9 cellular contexts compared by ENCODE assay signal in the genomic region with DNA sequence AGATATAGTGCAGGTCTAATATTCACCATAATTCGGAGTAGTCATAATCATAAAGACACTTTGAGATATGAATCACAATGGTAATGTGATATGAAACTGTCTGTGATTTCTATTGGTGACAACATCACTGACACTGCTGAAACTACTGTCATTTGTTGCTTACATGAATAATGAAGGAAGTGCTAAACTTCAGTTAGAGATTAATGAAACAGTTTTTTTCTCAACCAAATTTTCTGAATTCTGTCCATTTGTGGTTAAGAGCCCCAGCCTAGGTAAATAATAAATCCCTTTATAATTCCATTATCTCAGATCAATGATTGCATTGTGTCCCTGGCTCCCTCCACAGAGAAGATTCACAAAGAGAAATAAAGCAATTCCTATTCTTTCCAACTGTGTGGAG.
DNase-seq lines count a peak whose midpoint lies in the region; ATAC-seq and TF ChIP-seq lines count a peak whose summit lies in the region.
"Had no signal": no experiment of that assay in that cellular context is flagged by ENCODE, and none has a peak within 500 bp of the region (broad histone marks: within the 10 kb centered on the region; RNA-seq: fewer than 3 reads in every experiment).

No MANE protein-coding gene starts in this region.

- in situ Hi-C loops in SK-MEL-5 (cut with HindIII; ENCODE audit: low pct_unique_long_range_greater_than_20kb, low sequenced_read_pairs), result no loop called here

- ATAC-seq in HG02798 (IDR thresholded peaks at IDR 0.05; ENCODE audit: poor library complexity, unreplicated experiment), result peak; percentile 76
- no peak for ATAC-seq in heart right ventricle

- TF ChIP-seq CTCF in type B pancreatic cell (conservative IDR thresholded peaks at IDR 0.05) (no peak), heart right ventricle (IDR thresholded peaks at IDR 0.05) (no peak)

- intact Hi-C loops in heart right ventricle (cut with DNase I), result loop anchor here in 2 of 10 donors (5.0 to 10.0 kb wide), 2 partner anchors 62 to 125 kb away; partner anchors contain the start of gene HIVEP2 (in 1 of the 2)

- no peak for DNase-seq in activated naive CD4-positive, alpha-beta T cell treated with anti-CD3 and anti-CD28 coated beads, Interleukin-2, amount 50 U/mL, for 16 hours
- DNase-seq in SK-MEL-5 (ENCODE audit: low read depth, low spot score), result peak; percentile 47
- DNase-seq in type B pancreatic cell (ENCODE audit: extremely low spot score, unreplicated experiment), result no peak
- DNase-seq in GM03348 (ENCODE audit: low spot score), result no peak
- no peak for DNase-seq in heart right ventricle
- no peak for DNase-seq in activated gamma-delta T cell treated with Interleukin-2 at 50 U/mL for 16 hours
- DNase-seq: HCEC 1CT had no signal

- no peaks in the 10 kb centered on the region for H3K27me3 ChIP-seq in heart right ventricle

- H3K9me3 Mint-ChIP-seq in activated naive CD4-positive, alpha-beta T cell treated with anti-CD3 and anti-CD28 coated beads, Interleukin-2, amount 50 U/mL, for 24 hours, result no peaks in the 10 kb centered on the region
- H3K9me3 Mint-ChIP-seq in type B pancreatic cell, result no peaks in the 10 kb centered on the region

- H3K4me1 ChIP-seq in heart right ventricle, result peaks cover 11 to 72% (median 61%) of the 10 kb centered on the region in 9 donors

- H3K9me3 ChIP-seq in heart right ventricle, result no peaks in the 10 kb centered on the region

- H3K36me3 ChIP-seq in heart right ventricle, result no peaks in the 10 kb centered on the region

- H3K36me3 Mint-ChIP-seq in activated naive CD4-positive, alpha-beta T cell treated with anti-CD3 and anti-CD28 coated beads, Interleukin-2, amount 50 U/mL, for 24 hours, result peaks cover 22% of the 10 kb centered on the region
- peaks cover 4% of the 10 kb centered on the region for H3K36me3 Mint-ChIP-seq in type B pancreatic cell

- H3K4me1 Mint-ChIP-seq in activated naive CD4-positive, alpha-beta T cell treated with anti-CD3 and anti-CD28 coated beads, Interleukin-2, amount 50 U/mL, for 24 hours, result peaks cover 78% of the 10 kb centered on the region
- H3K4me1 Mint-ChIP-seq in type B pancreatic cell (ENCODE audit: unreplicated experiment), result peaks cover 15% of the 10 kb centered on the region

- peak overlapping the region; percentile 83 for H3K4me3 Mint-ChIP-seq in activated naive CD4-positive, alpha-beta T cell treated with anti-CD3 and anti-CD28 coated beads, Interleukin-2, amount 50 U/mL, for 24 hours
- H3K4me3 Mint-ChIP-seq in type B pancreatic cell, result no peak overlapping the region

- H3K27ac Mint-ChIP-seq in activated naive CD4-positive, alpha-beta T cell treated with anti-CD3 and anti-CD28 coated beads, Interleukin-2, amount 50 U/mL, for 24 hours, result peak overlapping the region; percentile 99
- H3K27ac Mint-ChIP-seq in type B pancreatic cell, result peak overlapping the region; percentile 21

- WGBS in heart right ventricle, 2 donors, result 87 to 89% methylated on average over 1 of the region's 1 CpG

- peak overlapping the region in 2 of 10 donors; percentile 28 to 87 for H3K27ac ChIP-seq in heart right ventricle

- no peak overlapping the region for H3K4me3 ChIP-seq in heart right ventricle

- no peaks in the 10 kb centered on the region for H3K27me3 Mint-ChIP-seq in activated naive CD4-positive, alpha-beta T cell treated with anti-CD3 and anti-CD28 coated beads, Interleukin-2, amount 50 U/mL, for 24 hours
- H3K27me3 Mint-ChIP-seq in type B pancreatic cell, result no peaks in the 10 kb centered on the region
